Comparison of ENCODE assay signal across 30 cellular contexts in genomic region chr7:158320328-158320727, GRCh38.
"Had no signal": no experiment of that assay in that cellular context is flagged by ENCODE, and none has a peak within 500 bp of the region (broad histone marks: within the 10 kb centered on the region; RNA-seq: fewer than 3 reads in every experiment).

No MANE protein-coding gene starts in this region.

- ATAC-seq: esophagus mucosa; gastrocnemius medialis; left lung; mucosa of descending colon; natural killer cell treated with Interleukin-12 subunit alpha and Interleukin-12 subunit beta and Interleukin-15 and Interleukin-18, amount 100 ng/mL, for 72 hours; pancreas; sciatic nerve; stimulated activated effector memory CD8-positive, alpha-beta T cell treated with anti-CD3 and anti-CD28 coated beads, Interleukin-12 subunit alpha, Interleukin-12 subunit beta, amount 100 ng/mL, for 72 hours; stimulated activated naive CD8-positive, alpha-beta T cell treated with anti-CD3 and anti-CD28 coated beads, Interleukin-15, Interleukin-2, amounts not matched to agents 100 U/mL and 50 U/mL, for 24 hours had no signal

- H3K27ac ChIP-seq: epithelial cell of prostate, gastrocnemius medialis, left lung, neural progenitor cell, pancreas, right atrium auricular region, testis, tibial artery had no signal

- H3K36me3 Mint-ChIP-seq: naive B cell; stimulated activated effector memory CD8-positive, alpha-beta T cell treated with anti-CD3 and anti-CD28 coated beads, Interleukin-12 subunit alpha, Interleukin-12 subunit beta, amount 100 ng/mL, for 72 hours; type B pancreatic cell had no signal

- H2AFZ ChIP-seq: neural progenitor cell had no signal

- H3K4me1 ChIP-seq: gastrocnemius medialis, left lung, pancreas, right atrium auricular region, testis, tibial artery had no signal

- DNase-seq: cerebellar nuclear complex; cortex of kidney; effector CD4-positive, alpha-beta T cell; endodermal cell; foreskin fibroblast; gastrocnemius medialis; kidney; left lung; mesenchymal stem cell; mucosa of descending colon; naive B cell; nucleus accumbens; pancreas; stimulated activated CD4-positive, alpha-beta T cell treated with anti-CD3 and anti-CD28 coated beads, Interleukin-2, amount 100 ng/mL, for 24 hours; stimulated activated CD4-positive, alpha-beta T cell treated with anti-CD3 and anti-CD28 coated beads, Interleukin-4, amount 100 ng/mL, for 24 hours; stimulated activated naive CD8-positive, alpha-beta T cell treated with anti-CD3 and anti-CD28 coated beads, Interleukin-15, Interleukin-2, amounts not matched to agents 100 U/mL and 50 U/mL, for 24 hours; substantia nigra; testis; tibial artery had no signal

- H3K27ac Mint-ChIP-seq: endodermal cell; mesothelial cell of epicardium; natural killer cell treated with Interleukin-12 subunit alpha and Interleukin-12 subunit beta and Interleukin-15 and Interleukin-18, amount 100 ng/mL, for 72 hours; progenitor cell of endocrine pancreas; stimulated activated effector memory CD8-positive, alpha-beta T cell treated with anti-CD3 and anti-CD28 coated beads, Interleukin-12 subunit alpha, Interleukin-12 subunit beta, amount 100 ng/mL, for 72 hours; type B pancreatic cell had no signal

- H3K9ac ChIP-seq: neural progenitor cell had no signal

- H3K4me3 ChIP-seq: gastrocnemius medialis, left lung, mucosa of descending colon, neural progenitor cell, pancreas, right atrium auricular region, smooth muscle cell, testis, tibial artery had no signal

- H3K9me3 ChIP-seq: gastrocnemius medialis, mucosa of descending colon, pancreas, right atrium auricular region, testis had no signal

- H3K27me3 ChIP-seq: gastrocnemius medialis, neural progenitor cell, pancreas, right atrium auricular region, testis had no signal

- H3K4me2 ChIP-seq: neural progenitor cell, smooth muscle cell had no signal

- H3K36me3 ChIP-seq: gastrocnemius medialis, left lung, neural progenitor cell, pancreas, right atrium auricular region, tibial artery had no signal

- H3K4me3 Mint-ChIP-seq: endodermal cell; mesothelial cell of epicardium; naive B cell; natural killer cell treated with Interleukin-12 subunit alpha and Interleukin-12 subunit beta and Interleukin-15 and Interleukin-18, amount 100 ng/mL, for 72 hours; neural progenitor cell; stimulated activated effector memory CD8-positive, alpha-beta T cell treated with anti-CD3 and anti-CD28 coated beads, Interleukin-12 subunit alpha, Interleukin-12 subunit beta, amount 100 ng/mL, for 72 hours; type B pancreatic cell had no signal

- H3K4me1 Mint-ChIP-seq: mesothelial cell of epicardium; naive B cell; stimulated activated effector memory CD8-positive, alpha-beta T cell treated with anti-CD3 and anti-CD28 coated beads, Interleukin-12 subunit alpha, Interleukin-12 subunit beta, amount 100 ng/mL, for 72 hours had no signal
